Comparison of ENCODE assay signal across 1 cellular context in genomic region chr6:8814440-8815000, GRCh38.
TF ChIP-seq lines count a peak whose summit lies in the region.

No MANE protein-coding gene starts in this region.

TF ChIP-seq in HCT116, 20 proteins besides CTCF, POLR2A, EP300 and RAD21 (continued from another document):
- TF ChIP-seq ZBTB33 (IDR thresholded peaks at IDR 0.05; ENCODE audit: extremely low read depth, insufficient replicate concordance, low read length) (no peak), POLR2AphosphoS5 (IDR thresholded peaks at IDR 0.05; ENCODE audit: low read depth, low read length) (no peak), YY1 (IDR thresholded peaks at IDR 0.05; ENCODE audit: extremely low read depth, insufficient replicate concordance, low read depth, low read length) (no peak), ATF3 (IDR thresholded peaks at IDR 0.05) (no peak)
